28 cellular contexts compared by ENCODE assay signal in genomic region chr12:1523558-1524050, GRCh38.
A peak's percentile ranks its signal among the peaks of the same experiment; 100 is the strongest.
DNase-seq lines count a peak whose midpoint lies in the region; ATAC-seq lines count a peak whose summit lies in the region.
"Had no signal": no experiment of that assay in that cellular context is flagged by ENCODE, and none has a peak within 500 bp of the region (broad histone marks: within the 10 kb centered on the region; RNA-seq: fewer than 3 reads in every experiment).

No MANE protein-coding gene starts in this region.

- H3K4me1 ChIP-seq in HUES64 (ENCODE audit: insufficient read depth, low read length) (peaks cover 19% of the 10 kb centered on the region), mesodermal cell (ENCODE audit: control insufficient read depth, insufficient read depth, low read length, poor library complexity, severe bottlenecking) (peaks cover 38% of the 10 kb centered on the region)
- H3K4me1 ChIP-seq: pancreas had no signal

- H3K4me3 ChIP-seq in HUES64 (ENCODE audit: low read length) = peak overlapping the region; percentile 2; the same call in 1 of the 2 replicates
- no peak overlapping the region for H3K4me3 ChIP-seq in mesodermal cell (ENCODE audit: extremely low read depth, insufficient read depth, low read length, poor library complexity, severe bottlenecking)
- H3K4me3 ChIP-seq: dorsolateral prefrontal cortex, GM23248, heart left ventricle, pancreas, suprapubic skin had no signal

- no peak overlapping the region for H3K9ac ChIP-seq in HUES64 (ENCODE audit: low read depth, low read length)
- H3K9ac ChIP-seq: GM23248, SK-N-SH had no signal

- H3K9me3 ChIP-seq in HUES64 (ENCODE audit: insufficient read depth, low read depth, low read length) (no peaks in the 10 kb centered on the region), mesodermal cell (ENCODE audit: control insufficient read depth, low read length) (no peaks in the 10 kb centered on the region)
- H3K9me3 ChIP-seq: heart left ventricle, pancreas, SK-N-SH, suprapubic skin had no signal

- H3K27me3 ChIP-seq in HUES64 (ENCODE audit: insufficient read depth, low read length) = peaks cover 31% of the 10 kb centered on the region
- H3K27me3 ChIP-seq: pancreas had no signal

- H3K36me3 ChIP-seq in HUES64 (ENCODE audit: insufficient read depth, low read length) (no peaks in the 10 kb centered on the region), mesodermal cell (ENCODE audit: control insufficient read depth, insufficient read depth, low read length) (no peaks in the 10 kb centered on the region)
- H3K36me3 ChIP-seq: heart left ventricle, pancreas, suprapubic skin had no signal

- WGBS in HUES64 = 28% methylated on average over 13 of the region's 13 CpGs
- WGBS in mesodermal cell (ENCODE audit: insufficient coverage in 2 of 2), 2 experiments = 19 to 35% methylated on average over 7 to 11 of the region's 13 CpGs

- no peak for ATAC-seq in GM19452 (IDR thresholded peaks at IDR 0.05; ENCODE audit: unreplicated experiment)
- ATAC-seq: activated T-cell treated with anti-CD3 and anti-CD28 coated beads, Interleukin-2, amount 50 U/mL, for 72 hours; heart left ventricle; naive thymus-derived CD8-positive, alpha-beta T cell; pancreas had no signal

- H3K27ac ChIP-seq in HUES64 (ENCODE audit: low read depth, low read length) = peak overlapping the region; percentile 64; the same call in 1 of the 2 replicates
- peak overlapping the region; percentile 64 for H3K27ac ChIP-seq in mesodermal cell (ENCODE audit: low read depth, low read length, severe bottlenecking)
- H3K27ac ChIP-seq: dorsolateral prefrontal cortex, GM23248, heart left ventricle, pancreas, suprapubic skin had no signal

- DNase-seq in ELF-1 (ENCODE audit: low read depth, low spot score) (peak; percentile 85), iPS DF 19.7 (ENCODE audit: low read depth, low spot score) (peak; percentile 67), NCI-H345 treated with DMSO at 0.1 percent for 48 hours (lab: John Stamatoyannopoulos, UW; ENCODE audit: unreplicated experiment) (no peak), AML-193 (lab: John Stamatoyannopoulos, UW) (no peak), NCI-H2196 treated with DMSO at 0.1 percent for 48 hours (lab: John Stamatoyannopoulos, UW; ENCODE audit: unreplicated experiment) (no peak)
- DNase-seq: activated CD4-positive, alpha-beta T cell treated with anti-CD3 and anti-CD28 coated beads, Interleukin-2, amount 50 U/mL, for 1 hour; activated CD4-positive, CD25-positive, alpha-beta regulatory T cell; activated naive CD4-positive, alpha-beta T cell treated with Interleukin-2 at 50 U/mL for 16 hours; activated T-cell treated with anti-CD3 and anti-CD28 coated beads, Interleukin-2, amount 50 U/mL, for 72 hours; CD4-positive, alpha-beta T cell; DMS79 treated with DMSO at 0.1 percent for 48 hours; foreskin melanocyte; GF-D8; GM23248; heart left ventricle; Karpas-422; naive thymus-derived CD8-positive, alpha-beta T cell; NCI-H2029; NCI-H524 treated with DMSO at 0.1 percent for 48 hours; pancreas; SK-N-SH; small intestine; stimulated activated naive CD4-positive, alpha-beta T cell had no signal

Comparison
In these comparisons a context has a peak if more than half of its experiments do, and no peak if none do; other contexts are left out.
1. DNase-seq: peak in ELF-1 (single experiment) and iPS DF 19.7 (single experiment); none in NCI-H345 treated with DMSO at 0.1 percent for 48 hours (single experiment), AML-193 (0 of 2) and NCI-H2196 treated with DMSO at 0.1 percent for 48 hours (single experiment).